In genomic region chr22:41603873-41604332, GRCh38 we compare ENCODE assay signal across 9 cellular contexts. TPM values are rescaled to one million over a fixed set of nuclear protein-coding genes. Genes with fewer than 3 reads are reported as not detected.
A peak's percentile ranks its signal among the peaks of the same experiment; 100 is the strongest.
DNase-seq lines count a peak whose midpoint lies in the region; ATAC-seq and TF ChIP-seq lines count a peak whose summit lies in the region.
"Had no signal": no experiment of that assay in that cellular context is flagged by ENCODE, and none has a peak within 500 bp of the region (broad histone marks: within the 10 kb centered on the region; RNA-seq: fewer than 3 reads in every experiment).

No MANE protein-coding gene starts in this region.

- H3K9me3 Mint-ChIP-seq in activated T-helper 1 cell treated with anti-CD3 and anti-CD28 coated beads, Interleukin-12 subunit alpha, Interleukin-12 subunit beta, Interleukin-2, Interleukin-4 antibody, amounts not matched to agents 30 ng/mL and 10 ng/mL and 1 ng/mL, durations not matched to agents 14 hours and 24 hours and 36 hours = no peaks in the 10 kb centered on the region
- H3K9me3 Mint-ChIP-seq in GM23338 = no peaks in the 10 kb centered on the region; the same call in 2 of the 3 replicates

- H3K9me3 ChIP-seq in MM.1S (replicated peaks; ENCODE audit: insufficient read depth, low read length) = no peaks in the 10 kb centered on the region
- H3K9me3 ChIP-seq: thoracic aorta had no signal

- H3K9me2 ChIP-seq in MM.1S (replicated peaks; ENCODE audit: insufficient read depth, low read length) (no peaks in the 10 kb centered on the region), GM23338 (ENCODE audit: insufficient read depth) (no peaks in the 10 kb centered on the region)

- H3K27me3 Mint-ChIP-seq in activated T-helper 1 cell treated with anti-CD3 and anti-CD28 coated beads, Interleukin-12 subunit alpha, Interleukin-12 subunit beta, Interleukin-2, Interleukin-4 antibody, amounts not matched to agents 30 ng/mL and 10 ng/mL and 1 ng/mL, durations not matched to agents 14 hours and 24 hours and 36 hours (ENCODE audit: insufficient read depth) = peaks cover 9% of the 10 kb centered on the region
- peaks cover 5% of the 10 kb centered on the region for H3K27me3 Mint-ChIP-seq in GM23338 (ENCODE audit: insufficient read depth, low read depth, poor library complexity)

- H3K27me3 ChIP-seq in MM.1S (replicated peaks; ENCODE audit: insufficient read depth, low read length) (no peaks in the 10 kb centered on the region), GM23338 (ENCODE audit: insufficient read depth) (no peaks in the 10 kb centered on the region)

- no peak overlapping the region for H3K27ac ChIP-seq in MM.1S (ENCODE audit: low read length)
- H3K27ac ChIP-seq in GM23338 (ENCODE audit: low read depth) = no peak overlapping the region
- H3K27ac ChIP-seq: thoracic aorta had no signal

- TF ChIP-seq CTCF in MM.1S (IDR thresholded peaks at IDR 0.05; ENCODE audit: low read length) (no peak), GM23338 (conservative IDR thresholded peaks at IDR 0.05; ENCODE audit: low read depth in 2 of 2) (no peak)

- ATAC-seq in GM21390 (IDR thresholded peaks at IDR 0.05; ENCODE audit: unreplicated experiment) (peak; percentile 60), GM23338 (no peak)

- H3K36me3 ChIP-seq in MM.1S (replicated peaks; ENCODE audit: insufficient read depth, low read length) = no peaks in the 10 kb centered on the region; the same call in 1 of the 2 replicates
- H3K36me3 ChIP-seq in GM23338 (ENCODE audit: insufficient read depth) = peaks cover 8% of the 10 kb centered on the region; the same call in 1 of the 2 replicates

- H3F3A ChIP-seq in MM.1S (ENCODE audit: insufficient read depth, low read length) = no peaks in the 10 kb centered on the region; the same call in 1 of the 2 replicates
- no peaks in the 10 kb centered on the region for H3F3A ChIP-seq in GM23338 (replicated peaks; ENCODE audit: low read depth)

- no peak overlapping the region for H3K9ac ChIP-seq in MM.1S (ENCODE audit: low read length)

- DNase-seq in MM.1S = peak; percentile 68
- peak; percentile 66 for DNase-seq in activated T-helper 1 cell treated with anti-CD3 and anti-CD28 coated beads, Interleukin-12 subunit alpha, Interleukin-12 subunit beta, Interleukin-2, Interleukin-4 antibody, amounts not matched to agents 30 ng/mL and 10 ng/mL and 1 ng/mL, durations not matched to agents 14 hours and 24 hours and 36 hours (ENCODE audit: low spot score)
- DNase-seq in stimulated activated CD8-positive, alpha-beta memory T cell treated with anti-CD3 and anti-CD28 coated beads, Interleukin-15, amount 100 ng/mL, for 48 hours (ENCODE audit: low read depth in 2 of 2) = peak; percentile 69 to 75
- DNase-seq in NCI-H226 = no peak
- no peak for DNase-seq in germinal center (ENCODE audit: low spot score)
- no peak for DNase-seq in medulla oblongata (ENCODE audit: extremely low spot score)
- DNase-seq in GM23338 (ENCODE audit: low spot score) = no peak

- no peaks in the 10 kb centered on the region for H4K20me1 ChIP-seq in MM.1S (ENCODE audit: insufficient read depth, low read length)
- peaks cover 14% of the 10 kb centered on the region for H4K20me1 ChIP-seq in GM23338 (replicated peaks; ENCODE audit: insufficient read depth)

- H3K79me2 ChIP-seq in MM.1S (ENCODE audit: low read length) (no peaks in the 10 kb centered on the region), GM23338 (replicated peaks; ENCODE audit: insufficient read depth) (no peaks in the 10 kb centered on the region)

- H3K36me3 Mint-ChIP-seq in activated T-helper 1 cell treated with anti-CD3 and anti-CD28 coated beads, Interleukin-12 subunit alpha, Interleukin-12 subunit beta, Interleukin-2, Interleukin-4 antibody, amounts not matched to agents 30 ng/mL and 10 ng/mL and 1 ng/mL, durations not matched to agents 14 hours and 24 hours and 36 hours (ENCODE audit: low read depth) = peaks cover 75% of the 10 kb centered on the region
- peaks cover 46% of the 10 kb centered on the region for H3K36me3 Mint-ChIP-seq in GM23338 (ENCODE audit: low read depth)

- H3K4me2 ChIP-seq in MM.1S (ENCODE audit: low read depth, low read length) (no peak overlapping the region), GM23338 (no peak overlapping the region)

- H2AFZ ChIP-seq in MM.1S (ENCODE audit: low read length) (no peak overlapping the region), GM23338 (no peak overlapping the region)

- H3K4me1 ChIP-seq in MM.1S (ENCODE audit: low read length) (no peaks in the 10 kb centered on the region), GM23338 (ENCODE audit: insufficient read depth) (no peaks in the 10 kb centered on the region)

- H3K27ac Mint-ChIP-seq in activated T-helper 1 cell treated with anti-CD3 and anti-CD28 coated beads, Interleukin-12 subunit alpha, Interleukin-12 subunit beta, Interleukin-2, Interleukin-4 antibody, amounts not matched to agents 30 ng/mL and 10 ng/mL and 1 ng/mL, durations not matched to agents 14 hours and 24 hours and 36 hours = peak overlapping the region; percentile 62
- no peak overlapping the region for H3K27ac Mint-ChIP-seq in GM23338

- peaks cover 44% of the 10 kb centered on the region for H3K4me1 Mint-ChIP-seq in activated T-helper 1 cell treated with anti-CD3 and anti-CD28 coated beads, Interleukin-12 subunit alpha, Interleukin-12 subunit beta, Interleukin-2, Interleukin-4 antibody, amounts not matched to agents 30 ng/mL and 10 ng/mL and 1 ng/mL, durations not matched to agents 14 hours and 24 hours and 36 hours (ENCODE audit: low read depth)
- no peaks in the 10 kb centered on the region for H3K4me1 Mint-ChIP-seq in GM23338

- H3K4me3 ChIP-seq in MM.1S (ENCODE audit: low read length) (no peak overlapping the region), GM23338 (no peak overlapping the region)
- H3K4me3 ChIP-seq: thoracic aorta had no signal

- no peak overlapping the region for H3K4me3 Mint-ChIP-seq in activated T-helper 1 cell treated with anti-CD3 and anti-CD28 coated beads, Interleukin-12 subunit alpha, Interleukin-12 subunit beta, Interleukin-2, Interleukin-4 antibody, amounts not matched to agents 30 ng/mL and 10 ng/mL and 1 ng/mL, durations not matched to agents 14 hours and 24 hours and 36 hours
- no peak overlapping the region for H3K4me3 Mint-ChIP-seq in GM23338

- intact Hi-C loops in activated T-helper 1 cell treated with anti-CD3 and anti-CD28 coated beads, Interleukin-12 subunit alpha, Interleukin-12 subunit beta, Interleukin-2, Interleukin-4 antibody, amounts not matched to agents 30 ng/mL and 10 ng/mL and 1 ng/mL, durations not matched to agents 14 hours and 24 hours and 36 hours (cut with micrococcal nuclease) = loop anchor here (1.0 to 5.0 kb wide), 4 partner anchors 14 to 1142 kb away; partner anchors contain the start of genes DESI1, TEF and XRCC6

RNA-seq across cellular contexts. Expression of gene PMM1, which starts 14.3 kb away (rescaled TPM):
- total RNA-seq in activated T-helper 1 cell treated with anti-CD3 and anti-CD28 coated beads, Interleukin-12 subunit alpha, Interleukin-12 subunit beta, Interleukin-2, Interleukin-4 antibody, amounts not matched to agents 30 ng/mL and 10 ng/mL and 1 ng/mL, durations not matched to agents 14 hours and 24 hours and 36 hours = 21.4 and 22.6 TPM in 2 replicates
- total RNA-seq in GM23338 (2014; rRNA removed; shearing (Covaris generic)) = 8.7 and 12.1 TPM in 2 replicates
- 9.9 TPM in 2 replicates for polyA plus RNA-seq in GM23338 (2016; fragmentation: Nextera tagmentation; extraction: Ambion mirVana)

RNA-seq across cellular contexts. Expression of gene DESI1, which starts 16.9 kb away (rescaled TPM):
- total RNA-seq in activated T-helper 1 cell treated with anti-CD3 and anti-CD28 coated beads, Interleukin-12 subunit alpha, Interleukin-12 subunit beta, Interleukin-2, Interleukin-4 antibody, amounts not matched to agents 30 ng/mL and 10 ng/mL and 1 ng/mL, durations not matched to agents 14 hours and 24 hours and 36 hours = 84.8 and 86.4 TPM in 2 replicates
- 40.4 and 53.8 TPM in 2 replicates for total RNA-seq in GM23338 (2014; rRNA removed; shearing (Covaris generic))
- 33.7 and 37.9 TPM in 2 replicates for polyA plus RNA-seq in GM23338 (2016; fragmentation: Nextera tagmentation; extraction: Ambion mirVana)

RNA-seq across cellular contexts. Expression of gene XRCC6, which starts 17.2 kb away (rescaled TPM):
- total RNA-seq in activated T-helper 1 cell treated with anti-CD3 and anti-CD28 coated beads, Interleukin-12 subunit alpha, Interleukin-12 subunit beta, Interleukin-2, Interleukin-4 antibody, amounts not matched to agents 30 ng/mL and 10 ng/mL and 1 ng/mL, durations not matched to agents 14 hours and 24 hours and 36 hours = 367 and 368 TPM in 2 replicates
- 495 and 498 TPM in 2 replicates for total RNA-seq in GM23338 (2014; rRNA removed; shearing (Covaris generic))
- polyA plus RNA-seq in GM23338 (2016; fragmentation: Nextera tagmentation; extraction: Ambion mirVana) = 351 and 352 TPM in 2 replicates

RNA-seq across cellular contexts. Expression of gene CSDC2, which starts 43.1 kb away (rescaled TPM):
- not detected in 2 replicates for total RNA-seq in activated T-helper 1 cell treated with anti-CD3 and anti-CD28 coated beads, Interleukin-12 subunit alpha, Interleukin-12 subunit beta, Interleukin-2, Interleukin-4 antibody, amounts not matched to agents 30 ng/mL and 10 ng/mL and 1 ng/mL, durations not matched to agents 14 hours and 24 hours and 36 hours
- total RNA-seq in GM23338 (2014; rRNA removed; shearing (Covaris generic)) = 0.35 and 0.47 TPM in 2 replicates
- polyA plus RNA-seq in GM23338 (2016; fragmentation: Nextera tagmentation; extraction: Ambion mirVana) = 0.45 and 0.50 TPM in 2 replicates

RNA-seq across cellular contexts. Expression of gene POLR3H, which starts 59.6 kb away (rescaled TPM):
- total RNA-seq in activated T-helper 1 cell treated with anti-CD3 and anti-CD28 coated beads, Interleukin-12 subunit alpha, Interleukin-12 subunit beta, Interleukin-2, Interleukin-4 antibody, amounts not matched to agents 30 ng/mL and 10 ng/mL and 1 ng/mL, durations not matched to agents 14 hours and 24 hours and 36 hours = 51.8 and 52.0 TPM in 2 replicates
- 18.6 and 19.0 TPM in 2 replicates for total RNA-seq in GM23338 (2014; rRNA removed; shearing (Covaris generic))
- 26.5 and 28.7 TPM in 2 replicates for polyA plus RNA-seq in GM23338 (2016; fragmentation: Nextera tagmentation; extraction: Ambion mirVana)

Comparison
In these comparisons a context has a peak if more than half of its experiments do, and no peak if none do; other contexts are left out.
1. DNase-seq: peak in MM.1S (single experiment), activated T-helper 1 cell treated with anti-CD3 and anti-CD28 coated beads, Interleukin-12 subunit alpha, Interleukin-12 subunit beta, Interleukin-2, Interleukin-4 antibody, amounts not matched to agents 30 ng/mL and 10 ng/mL and 1 ng/mL, durations not matched to agents 14 hours and 24 hours and 36 hours (single experiment) and stimulated activated CD8-positive, alpha-beta memory T cell treated with anti-CD3 and anti-CD28 coated beads, Interleukin-15, amount 100 ng/mL, for 48 hours (2 of 2); none in NCI-H226 (single experiment), germinal center (single experiment), medulla oblongata (single experiment) and GM23338 (single experiment).